ENCODE assay signal across 12 cellular contexts in the genomic region with DNA sequence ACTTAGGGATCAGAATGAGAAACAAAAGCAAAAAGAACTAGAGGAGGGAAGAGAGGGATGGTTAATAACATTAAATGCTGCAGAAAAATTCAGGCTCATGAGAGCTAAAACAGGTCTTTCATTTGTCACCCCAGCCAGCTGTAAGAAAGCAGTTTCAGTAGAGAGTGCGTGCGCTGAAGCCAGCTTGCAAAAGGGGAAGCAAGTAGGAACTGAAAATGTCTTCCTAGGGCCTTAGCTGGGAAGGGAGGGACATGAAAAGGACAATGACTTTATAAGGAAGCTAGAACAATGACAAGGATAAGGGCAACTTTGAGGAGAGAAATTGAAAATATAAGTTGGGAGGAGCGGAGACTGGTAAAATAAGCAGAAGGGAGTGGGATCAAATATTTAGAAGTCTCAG. TPM values are rescaled to one million over a fixed set of nuclear protein-coding genes. Genes with fewer than 3 reads are reported as not detected.
A peak's percentile ranks its signal among the peaks of the same experiment; 100 is the strongest.
DNase-seq lines count a peak whose midpoint lies in the region; ATAC-seq and TF ChIP-seq lines count a peak whose summit lies in the region.
"Had no signal": no experiment of that assay in that cellular context is flagged by ENCODE, and none has a peak within 500 bp of the region (broad histone marks: within the 10 kb centered on the region; RNA-seq: fewer than 3 reads in every experiment).

No MANE protein-coding gene starts in this region.

- peak overlapping the region in 5 of 10 experiments; percentile 6 to 52 (median 29); a peak in 3 of 20 replicates for H3K4me3 ChIP-seq in BLaER1 treated with 17β-estradiol and CSF1 and Interleukin-3, amounts not matched to agents 10 nM and 100 nM
- H3K4me3 ChIP-seq: mucosa of descending colon had no signal

- peaks cover 31 to 41% (median 38%) of the 10 kb centered on the region in 11 experiments for H3K36me3 ChIP-seq in BLaER1 treated with 17β-estradiol and CSF1 and Interleukin-3, amounts not matched to agents 10 nM and 100 nM

- H2BK12ac ChIP-seq in H9 (ENCODE audit: insufficient read length, low read depth, low read length), result no peak overlapping the region

- H3K27ac Mint-ChIP-seq in H9 (peak overlapping the region in 2 of 3 experiments; percentile 3 to 10; a peak in 3 of 7 replicates), memory B cell (peak overlapping the region; percentile 89), chondrocyte (ENCODE audit: unreplicated experiment) (no peak overlapping the region)
- H3K27ac Mint-ChIP-seq in activated CD8-positive, alpha-beta T cell treated with anti-CD3 and anti-CD28 coated beads, Interleukin-2, amount 10 ng/mL, durations not matched to agents 7 days and 5 days, result no peak overlapping the region

- no peak overlapping the region for H3K4ac ChIP-seq in H9 (ENCODE audit: low read depth, low read length)

- no peak overlapping the region for H4K8ac ChIP-seq in H9 (replicated peaks; ENCODE audit: insufficient read length, low read depth, low read length)

- H3K27ac ChIP-seq in BLaER1 treated with 17β-estradiol and CSF1 and Interleukin-3, amounts not matched to agents 10 nM and 100 nM, result peak overlapping the region in 10 of 11 experiments; percentile 1 to 94 (median 74); a peak in 19 of 22 replicates
- H3K27ac ChIP-seq in H9 (ENCODE audit: insufficient read length, low read depth, low read length), result no peak overlapping the region

- TF ChIP-seq CTCF in H9 (conservative IDR thresholded peaks at IDR 0.05) (no peak), chondrocyte (IDR thresholded peaks at IDR 0.05) (no peak)

- H3K9me3 ChIP-seq in BLaER1 treated with 17β-estradiol and CSF1 and Interleukin-3, amounts not matched to agents 10 nM and 100 nM (replicated peaks in 1 of 11), result peaks cover 0 to 6% (median 5%) of the 10 kb centered on the region in 11 experiments; a peak in 7 of 22 replicates
- H3K9me3 ChIP-seq in H9 (ENCODE audit: control insufficient read depth, low read depth, low read length), result no peaks in the 10 kb centered on the region
- H3K9me3 ChIP-seq: mucosa of descending colon had no signal

- peaks cover 29 to 40% (median 37%) of the 10 kb centered on the region in 3 experiments for H3K36me3 Mint-ChIP-seq in H9 (ENCODE audit: insufficient read depth in 1 of 3, low read depth in 3 of 3)
- H3K36me3 Mint-ChIP-seq in memory B cell, result peaks cover 8% of the 10 kb centered on the region
- H3K36me3 Mint-ChIP-seq in activated CD8-positive, alpha-beta T cell treated with anti-CD3 and anti-CD28 coated beads, Interleukin-2, amount 10 ng/mL, durations not matched to agents 7 days and 5 days (ENCODE audit: low read depth), result peaks cover 30% of the 10 kb centered on the region
- peaks cover 8% of the 10 kb centered on the region for H3K36me3 Mint-ChIP-seq in chondrocyte (ENCODE audit: low read depth)

- H2AK5ac ChIP-seq in H9 (ENCODE audit: insufficient read length, low read length), result no peak overlapping the region

- no peak overlapping the region for H3T11ph ChIP-seq in H9 (ENCODE audit: low read length)

- H3K9me3 Mint-ChIP-seq in H9 (no peaks in the 10 kb centered on the region), memory B cell (no peaks in the 10 kb centered on the region), chondrocyte (ENCODE audit: low read depth) (no peaks in the 10 kb centered on the region)
- peaks cover 4% of the 10 kb centered on the region for H3K9me3 Mint-ChIP-seq in activated CD8-positive, alpha-beta T cell treated with anti-CD3 and anti-CD28 coated beads, Interleukin-2, amount 10 ng/mL, durations not matched to agents 7 days and 5 days (ENCODE audit: insufficient read depth)

- DNase-seq in H9 (no peak), UCSD-AML1 (lab: John Stamatoyannopoulos, UW; ENCODE audit: unreplicated experiment) (peak; percentile 16), memory B cell (ENCODE audit: low spot score in 2 of 2) (no peak), NCI-H1048 (lab: John Stamatoyannopoulos, UW) (no peak), chondrocyte (ENCODE audit: low spot score) (no peak)
- DNase-seq in activated CD8-positive, alpha-beta T cell treated with anti-CD3 and anti-CD28 coated beads, Interleukin-2, amount 10 ng/mL, durations not matched to agents 7 days and 5 days, result no peak
- DNase-seq: C1 segment of cervical spinal cord, NCI-H2171, SHP77 had no signal

- 100% methylated on average over 1 of the region's 3 CpGs for WGBS in H9 (ENCODE audit: extremely low coverage, insufficient read length, low lambda C conversion rate)

- peak overlapping the region in 10 of 11 experiments; percentile 3 to 90 (median 60); a peak in 16 of 22 replicates for H3K9ac ChIP-seq in BLaER1 treated with 17β-estradiol and CSF1 and Interleukin-3, amounts not matched to agents 10 nM and 100 nM
- no peak overlapping the region for H3K9ac ChIP-seq in H9 (ENCODE audit: extremely low read depth, insufficient read length, low read length)

- H4K5ac ChIP-seq in H9 (ENCODE audit: insufficient read length, low read depth, low read length), result no peak overlapping the region

- no peak overlapping the region for H2BK20ac ChIP-seq in H9 (ENCODE audit: low read depth, low read length, poor library complexity, severe bottlenecking)

- no peak overlapping the region for H3K14ac ChIP-seq in H9 (ENCODE audit: insufficient read depth, low read length)

- no peak overlapping the region for H3K23ac ChIP-seq in H9 (ENCODE audit: insufficient read length, low read depth, low read length)

- H3K4me1 Mint-ChIP-seq in H9, result peaks cover 17 to 26% of the 10 kb centered on the region in 2 experiments
- peaks cover 35% of the 10 kb centered on the region for H3K4me1 Mint-ChIP-seq in memory B cell
- H3K4me1 Mint-ChIP-seq in activated CD8-positive, alpha-beta T cell treated with anti-CD3 and anti-CD28 coated beads, Interleukin-2, amount 10 ng/mL, durations not matched to agents 7 days and 5 days (ENCODE audit: low read depth), result peaks cover 53% of the 10 kb centered on the region
- peaks cover 43% of the 10 kb centered on the region for H3K4me1 Mint-ChIP-seq in chondrocyte (ENCODE audit: low read depth)

- H2BK120ac ChIP-seq in H9 (ENCODE audit: low read depth, low read length, poor library complexity, severe bottlenecking), result no peak overlapping the region

- POLR2A ChIA-PET in activated CD8-positive, alpha-beta T cell treated with anti-CD3 and anti-CD28 coated beads, Interleukin-2, amount 10 ng/mL, durations not matched to agents 7 days and 5 days (lab: Charles Lee), result no interaction called here

- CTCF ChIA-PET in activated CD8-positive, alpha-beta T cell treated with anti-CD3 and anti-CD28 coated beads, Interleukin-2, amount 10 ng/mL, durations not matched to agents 7 days and 5 days (lab: Charles Lee), result interaction anchor here (1.1 to 3.2 kb wide), 3 partner anchors 21 to 63 kb away, joined by 3 to 12 read pairs (median 5); no protein-coding TSS in a partner anchor

- H3K79me2 ChIP-seq in H9 (ENCODE audit: insufficient read depth, low read length), result no peaks in the 10 kb centered on the region

- H3K27me3 Mint-ChIP-seq in H9 (ENCODE audit: low read depth), result no peaks in the 10 kb centered on the region
- no peaks in the 10 kb centered on the region for H3K27me3 Mint-ChIP-seq in memory B cell
- H3K27me3 Mint-ChIP-seq in activated CD8-positive, alpha-beta T cell treated with anti-CD3 and anti-CD28 coated beads, Interleukin-2, amount 10 ng/mL, durations not matched to agents 7 days and 5 days (ENCODE audit: low read depth), result no peaks in the 10 kb centered on the region
- no peaks in the 10 kb centered on the region for H3K27me3 Mint-ChIP-seq in chondrocyte (ENCODE audit: low read depth)

- no peak overlapping the region for H3K18ac ChIP-seq in H9 (ENCODE audit: insufficient read length, low read depth, low read length)

- ATAC-seq in memory B cell (ENCODE audit: low read depth) (peak; percentile 9), HG02759 (IDR thresholded peaks at IDR 0.05; ENCODE audit: unreplicated experiment) (no peak)
- no peak for ATAC-seq in activated CD8-positive, alpha-beta T cell treated with anti-CD3 and anti-CD28 coated beads, Interleukin-2, amount 10 ng/mL, durations not matched to agents 7 days and 5 days
- ATAC-seq: mucosa of descending colon had no signal

- H2BK5ac ChIP-seq in H9 (ENCODE audit: insufficient read length, low read length), result no peak overlapping the region

- peaks cover 5% of the 10 kb centered on the region for H3K23me2 ChIP-seq in H9 (ENCODE audit: insufficient read length, low read depth, low read length, poor library complexity, severe bottlenecking)

- H3K4me3 Mint-ChIP-seq in H9 (no peak overlapping the region), memory B cell (peak overlapping the region; percentile 73), chondrocyte (ENCODE audit: unreplicated experiment) (no peak overlapping the region)
- no peak overlapping the region for H3K4me3 Mint-ChIP-seq in activated CD8-positive, alpha-beta T cell treated with anti-CD3 and anti-CD28 coated beads, Interleukin-2, amount 10 ng/mL, durations not matched to agents 7 days and 5 days

- peaks cover 3% of the 10 kb centered on the region for H3K79me1 ChIP-seq in H9 (ENCODE audit: insufficient read depth, low read depth, low read length, poor library complexity, severe bottlenecking)

- H4K20me1 ChIP-seq in BLaER1 treated with 17β-estradiol and CSF1 and Interleukin-3, amounts not matched to agents 10 nM and 100 nM, result peaks cover 0 to 18% (median 7%) of the 10 kb centered on the region in 11 experiments; a peak in 10 of 22 replicates
- no peaks in the 10 kb centered on the region for H4K20me1 ChIP-seq in H9 (ENCODE audit: control insufficient read depth, insufficient read depth, insufficient read length)

- peak overlapping the region; percentile 50 to 97 (median 88) for H3K4me2 ChIP-seq in BLaER1 treated with 17β-estradiol and CSF1 and Interleukin-3, amounts not matched to agents 10 nM and 100 nM
- H3K4me2 ChIP-seq in H9 (ENCODE audit: insufficient read depth, insufficient read length, low read length), result no peak overlapping the region

- H2BK15ac ChIP-seq in H9 (ENCODE audit: low read depth, low read length), result no peak overlapping the region

- no peak overlapping the region for H4K91ac ChIP-seq in H9 (ENCODE audit: insufficient read length, low read depth, low read length)

- no peak overlapping the region for H2AFZ ChIP-seq in H9 (ENCODE audit: low read length)

- H3K56ac ChIP-seq in H9 (ENCODE audit: insufficient read length, low read depth, low read length), result no peak overlapping the region

- H3K4me1 ChIP-seq in BLaER1 treated with 17β-estradiol and CSF1 and Interleukin-3, amounts not matched to agents 10 nM and 100 nM, result peaks cover 54 to 64% (median 57%) of the 10 kb centered on the region in 10 experiments
- H3K4me1 ChIP-seq in H9 (ENCODE audit: insufficient read depth, low read length), result no peaks in the 10 kb centered on the region

- H3K27me3 ChIP-seq in BLaER1 treated with 17β-estradiol and CSF1 and Interleukin-3, amounts not matched to agents 10 nM and 100 nM, result no peaks in the 10 kb centered on the region
- no peaks in the 10 kb centered on the region for H3K27me3 ChIP-seq in H9 (ENCODE audit: insufficient read depth, low read length)

RNA-seq across cellular contexts. Expression of a gene that starts 3.1 kb away (rescaled TPM):
- 74.4 and 80.1 TPM in 2 replicates for total RNA-seq in H9 (2021)
- 10 to 100 TPM; 78.7 to 80.9 TPM for total RNA-seq in activated CD8-positive, alpha-beta T cell treated with anti-CD3 and anti-CD28 coated beads, Interleukin-2, amount 10 ng/mL, durations not matched to agents 7 days and 5 days
- total RNA-seq in chondrocyte, result 26.3 to 30.1 TPM (median 28.7 TPM) in 3 replicates

RNA-seq across cellular contexts. Expression of a gene that starts 5.3 kb away (rescaled TPM):
- total RNA-seq in H9 (2021) (52.8 and 58.8 TPM in 2 replicates), chondrocyte (71.3 to 95.0 TPM (median 72.2 TPM) in 3 replicates)
- 100 to 1,000 TPM; 109 to 124 TPM for total RNA-seq in activated CD8-positive, alpha-beta T cell treated with anti-CD3 and anti-CD28 coated beads, Interleukin-2, amount 10 ng/mL, durations not matched to agents 7 days and 5 days

RNA-seq across cellular contexts. Expression of a gene that starts 44.2 kb away (rescaled TPM):
- total RNA-seq in H9 (2021) (3.5 and 4.6 TPM in 2 replicates), chondrocyte (1.2 to 1.6 TPM (median 1.3 TPM) in 3 replicates)
- 1 to 10 TPM; 1.3 to 1.5 TPM for total RNA-seq in activated CD8-positive, alpha-beta T cell treated with anti-CD3 and anti-CD28 coated beads, Interleukin-2, amount 10 ng/mL, durations not matched to agents 7 days and 5 days

Comparison
In these comparisons a context has a peak if more than half of its experiments do, and no peak if none do; other contexts are left out.
1. H3K27ac Mint-ChIP-seq: peak in H9 (2 of 3) and memory B cell (single experiment); none in activated CD8-positive, alpha-beta T cell treated with anti-CD3 and anti-CD28 coated beads, Interleukin-2, amount 10 ng/mL, durations not matched to agents 7 days and 5 days (single experiment) and chondrocyte (single experiment).